13 cellular contexts compared by ENCODE assay signal in genomic region chr2:36367497-36368353, GRCh38. TPM values are rescaled to one million over a fixed set of nuclear protein-coding genes. Genes with fewer than 3 reads are reported as not detected.
DNase-seq lines count a peak whose midpoint lies in the region; ATAC-seq and TF ChIP-seq lines count a peak whose summit lies in the region.
"Had no signal": no experiment of that assay in that cellular context is flagged by ENCODE, and none has a peak within 500 bp of the region (broad histone marks: within the 10 kb centered on the region; RNA-seq: fewer than 3 reads in every experiment).

No MANE protein-coding gene starts in this region.

- H3K9me3 ChIP-seq in HUES48 (ENCODE audit: control insufficient read depth, insufficient read depth, low read length) (no peaks in the 10 kb centered on the region), transverse colon (no peaks in the 10 kb centered on the region)

- no peaks in the 10 kb centered on the region for H3K36me3 Mint-ChIP-seq in effector memory CD8-positive, alpha-beta T cell (ENCODE audit: insufficient read depth)
- H3K36me3 Mint-ChIP-seq in activated T-helper 17 cell treated with anti-CD3 and anti-CD28 coated beads, Interleukin-2, amount 50 U/mL, for 72 hours (ENCODE audit: low read depth): no peaks in the 10 kb centered on the region
- peaks cover 6% of the 10 kb centered on the region for H3K36me3 Mint-ChIP-seq in activated naive CD8-positive, alpha-beta T cell treated with anti-CD3 and anti-CD28 coated beads for 36 hours
- H3K36me3 Mint-ChIP-seq: brain had no signal

- ATAC-seq in effector memory CD8-positive, alpha-beta T cell (replicated peaks): no peak
- no peak for ATAC-seq in activated T-helper 17 cell treated with anti-CD3 and anti-CD28 coated beads, Interleukin-2, amount 50 U/mL, for 72 hours (replicated peaks)
- ATAC-seq: activated CD8-positive, alpha-beta memory T cell treated with anti-CD3 and anti-CD28 coated beads, Interleukin-2, amount 10 ng/mL, durations not matched to agents 7 days and 5 days had no signal

- peaks cover 8 to 9% of the 10 kb centered on the region in 2 donors for H3K4me1 Mint-ChIP-seq in effector memory CD8-positive, alpha-beta T cell (ENCODE audit: low read depth in 2 of 2)
- H3K4me1 Mint-ChIP-seq in activated T-helper 17 cell treated with anti-CD3 and anti-CD28 coated beads, Interleukin-2, amount 50 U/mL, for 72 hours: peaks cover 4% of the 10 kb centered on the region
- H3K4me1 Mint-ChIP-seq in activated naive CD8-positive, alpha-beta T cell treated with anti-CD3 and anti-CD28 coated beads for 36 hours: peaks cover 13% of the 10 kb centered on the region

- H3K27me3 ChIP-seq in HUES48 (ENCODE audit: control insufficient read depth, insufficient read depth, low read length): no peaks in the 10 kb centered on the region
- no peaks in the 10 kb centered on the region for H3K27me3 ChIP-seq in transverse colon

- intact Hi-C loops in transverse colon (cut with DNase I; ENCODE audit: low total_unique reads): no loop called here

- TF ChIP-seq CTCF in coronary artery (IDR thresholded peaks at IDR 0.05) (no peak), transverse colon (IDR thresholded peaks at IDR 0.05) (no peak)

- H3K27ac ChIP-seq in HUES48 (ENCODE audit: low read depth, low read length) (peak overlapping the region; percentile 78), coronary artery (peak overlapping the region; percentile 63 to 66), transverse colon (peak overlapping the region; percentile 40 to 83 (median 62))
- H3K27ac ChIP-seq: KMS-11 had no signal

- no peak for TF ChIP-seq EP300 in transverse colon (IDR thresholded peaks at IDR 0.05; ENCODE audit: low read depth)

- H3K9ac ChIP-seq in HUES48 (ENCODE audit: low read depth, low read length): peak overlapping the region; percentile 24
- H3K9ac ChIP-seq: KMS-11 had no signal

- in situ Hi-C loops in transverse colon (cut with MboI; ENCODE audit: low pct_ligation_motif_present in 1 of 4, low pct_unique_long_range_greater_than_20kb in 1 of 4, low sequenced_read_pairs in 3 of 4): loop anchor here in 3 of 4 donors (25.0 kb wide), 2 partner anchors 95 to 120 kb away; no protein-coding TSS in a partner anchor

- WGBS in transverse colon (ENCODE audit: low coverage in 1 of 2), 2 donors: 38 to 44% methylated on average over 5 to 9 of the region's 9 CpGs

- H3K27me3 Mint-ChIP-seq in effector memory CD8-positive, alpha-beta T cell: no peaks in the 10 kb centered on the region
- peaks cover 4% of the 10 kb centered on the region for H3K27me3 Mint-ChIP-seq in activated T-helper 17 cell treated with anti-CD3 and anti-CD28 coated beads, Interleukin-2, amount 50 U/mL, for 72 hours
- peaks cover 11% of the 10 kb centered on the region for H3K27me3 Mint-ChIP-seq in activated naive CD8-positive, alpha-beta T cell treated with anti-CD3 and anti-CD28 coated beads for 36 hours
- H3K27me3 Mint-ChIP-seq: activated CD8-positive, alpha-beta memory T cell treated with anti-CD3 and anti-CD28 coated beads, Interleukin-2, amount 10 ng/mL, durations not matched to agents 7 days and 5 days; brain had no signal

- no peak overlapping the region for H3K4me3 Mint-ChIP-seq in effector memory CD8-positive, alpha-beta T cell
- H3K4me3 Mint-ChIP-seq in activated T-helper 17 cell treated with anti-CD3 and anti-CD28 coated beads, Interleukin-2, amount 50 U/mL, for 72 hours: no peak overlapping the region
- H3K4me3 Mint-ChIP-seq in activated naive CD8-positive, alpha-beta T cell treated with anti-CD3 and anti-CD28 coated beads for 36 hours: no peak overlapping the region
- H3K4me3 Mint-ChIP-seq: activated CD8-positive, alpha-beta memory T cell treated with anti-CD3 and anti-CD28 coated beads, Interleukin-2, amount 10 ng/mL, durations not matched to agents 7 days and 5 days had no signal

- H3K4me1 ChIP-seq in HUES48 (ENCODE audit: control insufficient read depth, insufficient read depth, low read length) (peaks cover 94% of the 10 kb centered on the region), transverse colon (peaks cover 36 to 74% (median 58%) of the 10 kb centered on the region in 4 donors)

- peak overlapping the region; percentile 37; the same call in 1 of the 2 replicates for H3K4me3 ChIP-seq in HUES48 (ENCODE audit: low read depth, low read length)
- H3K4me3 ChIP-seq in coronary artery: peak overlapping the region; percentile 49
- no peak overlapping the region for H3K4me3 ChIP-seq in transverse colon

- H3K9me3 Mint-ChIP-seq in effector memory CD8-positive, alpha-beta T cell: no peaks in the 10 kb centered on the region
- H3K9me3 Mint-ChIP-seq in activated T-helper 17 cell treated with anti-CD3 and anti-CD28 coated beads, Interleukin-2, amount 50 U/mL, for 72 hours: no peaks in the 10 kb centered on the region
- no peaks in the 10 kb centered on the region for H3K9me3 Mint-ChIP-seq in activated naive CD8-positive, alpha-beta T cell treated with anti-CD3 and anti-CD28 coated beads for 36 hours
- H3K9me3 Mint-ChIP-seq: brain had no signal

- no peaks in the 10 kb centered on the region for H3K36me3 ChIP-seq in HUES48 (ENCODE audit: control insufficient read depth, insufficient read depth, low read length)
- H3K36me3 ChIP-seq in transverse colon: no peaks in the 10 kb centered on the region

- no peak for TF ChIP-seq POLR2A in transverse colon (IDR thresholded peaks at IDR 0.05)

- no peak overlapping the region for H3K27ac Mint-ChIP-seq in effector memory CD8-positive, alpha-beta T cell
- H3K27ac Mint-ChIP-seq in activated T-helper 17 cell treated with anti-CD3 and anti-CD28 coated beads, Interleukin-2, amount 50 U/mL, for 72 hours: no peak overlapping the region
- no peak overlapping the region for H3K27ac Mint-ChIP-seq in activated naive CD8-positive, alpha-beta T cell treated with anti-CD3 and anti-CD28 coated beads for 36 hours
- H3K27ac Mint-ChIP-seq: activated CD8-positive, alpha-beta memory T cell treated with anti-CD3 and anti-CD28 coated beads, Interleukin-2, amount 10 ng/mL, durations not matched to agents 7 days and 5 days had no signal

- no peak for DNase-seq in coronary artery (ENCODE audit: low spot score)
- peak; percentile 40 to 47 for DNase-seq in lung microvascular endothelial cell (ENCODE audit: low read depth in 2 of 2)
- no peak for DNase-seq in transverse colon
- DNase-seq in effector memory CD8-positive, alpha-beta T cell: no peak
- DNase-seq in MV-4-11 (lab: John Stamatoyannopoulos, UW): no peak
- no peak for DNase-seq in activated naive CD8-positive, alpha-beta T cell treated with anti-CD3 and anti-CD28 coated beads for 36 hours
- DNase-seq: activated CD8-positive, alpha-beta memory T cell treated with anti-CD3 and anti-CD28 coated beads, Interleukin-2, amount 10 ng/mL, durations not matched to agents 7 days and 5 days; hippocampal formation; NCI-H526 treated with DMSO at 0.1 percent for 48 hours had no signal

RNA-seq across cellular contexts. Expression of gene CRIM1, which starts 12.1 kb away (rescaled TPM):
- 420 and 583 TPM in 2 replicates for total RNA-seq in lung microvascular endothelial cell
- total RNA-seq in transverse colon: 100 to 1,000 TPM in 1 of 4 donors, 10 to 100 TPM in 3; 73.7 to 134 (median 80.7) TPM
- 10 to 100 TPM in 1 of 2 donors, 1 to 10 TPM in 1; 2.2 to 15.5 TPM for total RNA-seq in activated T-helper 17 cell treated with anti-CD3 and anti-CD28 coated beads, Interleukin-2, amount 50 U/mL, for 72 hours
- 10 to 100 TPM; 11.8 to 12.6 TPM for total RNA-seq in activated naive CD8-positive, alpha-beta T cell treated with anti-CD3 and anti-CD28 coated beads for 36 hours

Comparison
In these comparisons a context has a peak if more than half of its experiments do, and no peak if none do; other contexts are left out.
1. H3K4me3 ChIP-seq: peak in HUES48 (single experiment) and coronary artery (single experiment); none in transverse colon (0 of 4).
2. DNase-seq: peak in lung microvascular endothelial cell (2 of 2); none in coronary artery (single experiment), transverse colon (single experiment), effector memory CD8-positive, alpha-beta T cell (0 of 3), MV-4-11 (single experiment) and activated naive CD8-positive, alpha-beta T cell treated with anti-CD3 and anti-CD28 coated beads for 36 hours (single experiment).
3. RNA of gene CRIM1, which starts 12.1 kb away (total RNA-seq): 420 to 583 TPM in lung microvascular endothelial cell and 73.7 to 134 TPM in transverse colon; 2.2 to 15.5 TPM in activated T-helper 17 cell treated with anti-CD3 and anti-CD28 coated beads, Interleukin-2, amount 50 U/mL, for 72 hours and 11.8 to 12.6 TPM in activated naive CD8-positive, alpha-beta T cell treated with anti-CD3 and anti-CD28 coated beads for 36 hours; every median in the first group is over 4 times any median in the second.
4. Peak in every context shown above with its lines, with median percentiles within 50 percentile points of each other: H3K27ac ChIP-seq.